In genomic region chr4:63049726-63050125, GRCh38 we compare ENCODE assay signal across 14 cellular contexts.
"Had no signal": no experiment of that assay in that cellular context is flagged by ENCODE, and none has a peak within 500 bp of the region (broad histone marks: within the 10 kb centered on the region; RNA-seq: fewer than 3 reads in every experiment).

No MANE protein-coding gene starts in this region.

- H3K27me3 ChIP-seq: ascending aorta, esophagus squamous epithelium, suprapubic skin had no signal

- H3K27me3 Mint-ChIP-seq: activated naive CD4-positive, alpha-beta T cell treated with anti-CD3 and anti-CD28 coated beads, Interleukin-2, amount 10 ng/mL, durations not matched to agents 7 days and 5 days; natural killer cell treated with Interleukin-12 subunit alpha and Interleukin-12 subunit beta and Interleukin-15 and Interleukin-18, amount 100 ng/mL, for 72 hours; type B pancreatic cell had no signal

- DNase-seq: activated CD4-positive, alpha-beta T cell treated with anti-CD3 and anti-CD28 coated beads, Interleukin-2, amount 50 U/mL, for 1 hour; activated CD8-positive, alpha-beta memory T cell treated with anti-CD3 and anti-CD28 coated beads, Interleukin-2, amount 50 U/mL, for 4 hours; activated naive CD4-positive, alpha-beta T cell treated with anti-CD3 and anti-CD28 coated beads, Interleukin-2, amount 10 ng/mL, durations not matched to agents 7 days and 5 days; activated T-cell treated with anti-CD3 and anti-CD28 coated beads, Interleukin-2, amount 50 U/mL, for 4 hours; dermis blood vessel endothelial cell; effector memory CD4-positive, alpha-beta T cell; esophagus squamous epithelium; nucleus accumbens; stimulated activated CD4-positive, alpha-beta T cell treated with anti-CD3 and anti-CD28 coated beads, Interleukin-2, amount 100 ng/mL, for 24 hours; stimulated activated naive CD8-positive, alpha-beta T cell treated with anti-CD3 and anti-CD28 coated beads, Interleukin-15, Interleukin-2, amounts not matched to agents 100 U/mL and 50 U/mL, for 24 hours had no signal

- H3K36me3 ChIP-seq: ascending aorta, esophagus squamous epithelium, suprapubic skin had no signal

- ATAC-seq: activated T-cell treated with anti-CD3 and anti-CD28 coated beads, Interleukin-2, amount 50 U/mL, for 4 hours; natural killer cell treated with Interleukin-12 subunit alpha and Interleukin-12 subunit beta and Interleukin-15 and Interleukin-18, amount 100 ng/mL, for 72 hours; stimulated activated naive CD8-positive, alpha-beta T cell treated with anti-CD3 and anti-CD28 coated beads, Interleukin-15, Interleukin-2, amounts not matched to agents 100 U/mL and 50 U/mL, for 24 hours had no signal

- H3K27ac Mint-ChIP-seq: activated naive CD4-positive, alpha-beta T cell treated with anti-CD3 and anti-CD28 coated beads, Interleukin-2, amount 10 ng/mL, durations not matched to agents 7 days and 5 days; natural killer cell treated with Interleukin-12 subunit alpha and Interleukin-12 subunit beta and Interleukin-15 and Interleukin-18, amount 100 ng/mL, for 72 hours; type B pancreatic cell had no signal

- H3K4me3 ChIP-seq: ascending aorta, esophagus squamous epithelium, suprapubic skin had no signal

- H3K27ac ChIP-seq: ascending aorta, esophagus squamous epithelium, suprapubic skin had no signal

- H3K9me3 ChIP-seq: ascending aorta, suprapubic skin had no signal

- H3K36me3 Mint-ChIP-seq: activated naive CD4-positive, alpha-beta T cell treated with anti-CD3 and anti-CD28 coated beads, Interleukin-2, amount 10 ng/mL, durations not matched to agents 7 days and 5 days; type B pancreatic cell had no signal

- H3K4me3 Mint-ChIP-seq: activated naive CD4-positive, alpha-beta T cell treated with anti-CD3 and anti-CD28 coated beads, Interleukin-2, amount 10 ng/mL, durations not matched to agents 7 days and 5 days; activated T-cell treated with anti-CD3 and anti-CD28 coated beads, Interleukin-2, amount 50 U/mL, for 4 hours; natural killer cell treated with Interleukin-12 subunit alpha and Interleukin-12 subunit beta and Interleukin-15 and Interleukin-18, amount 100 ng/mL, for 72 hours; type B pancreatic cell had no signal

- H3K4me1 Mint-ChIP-seq: activated naive CD4-positive, alpha-beta T cell treated with anti-CD3 and anti-CD28 coated beads, Interleukin-2, amount 10 ng/mL, durations not matched to agents 7 days and 5 days had no signal

- H3K4me1 ChIP-seq: ascending aorta, esophagus squamous epithelium, suprapubic skin had no signal

- H3K9me3 Mint-ChIP-seq: type B pancreatic cell had no signal
